In genomic region chr4:176635372-176636261, GRCh38 we compare ENCODE assay signal across 11 cellular contexts.
DNase-seq lines count a peak whose midpoint lies in the region; ATAC-seq, FAIRE-seq and TF ChIP-seq lines count a peak whose summit lies in the region.
"Had no signal": no experiment of that assay in that cellular context is flagged by ENCODE, and none has a peak within 500 bp of the region (broad histone marks: within the 10 kb centered on the region; RNA-seq: fewer than 3 reads in every experiment).

No MANE protein-coding gene starts in this region.

- ATAC-seq in heart left ventricle (peak; percentile 56 to 96 (median 71)), Right ventricle myocardium superior (ENCODE audit: poor library complexity) (no peak), HG03175 (IDR thresholded peaks at IDR 0.05; ENCODE audit: unreplicated experiment) (no peak)
- ATAC-seq: stimulated activated effector memory CD8-positive, alpha-beta T cell treated with anti-CD3 and anti-CD28 coated beads, Interleukin-12 subunit alpha, Interleukin-12 subunit beta, amount 100 ng/mL, for 72 hours had no signal

- no peaks in the 10 kb centered on the region for H3K36me3 ChIP-seq in heart left ventricle
- no peaks in the 10 kb centered on the region for H3K36me3 ChIP-seq in skeletal muscle satellite cell (ENCODE audit: insufficient read depth, low read length)
- no peaks in the 10 kb centered on the region for H3K36me3 ChIP-seq in thyroid gland

- TF ChIP-seq POLR2A in heart left ventricle (IDR thresholded peaks at IDR 0.05) (no peak), thyroid gland (IDR thresholded peaks at IDR 0.05) (no peak)

- peaks cover 0 to 16% (median 2%) of the 10 kb centered on the region in 12 donors for H3K4me1 ChIP-seq in heart left ventricle
- H3K4me1 ChIP-seq in skeletal muscle satellite cell (ENCODE audit: control insufficient read depth, insufficient read depth, low read length) = peaks cover 22% of the 10 kb centered on the region
- H3K4me1 ChIP-seq in thyroid gland = no peaks in the 10 kb centered on the region

- H3K27me3 ChIP-seq in heart left ventricle = no peaks in the 10 kb centered on the region
- no peaks in the 10 kb centered on the region for H3K27me3 ChIP-seq in skeletal muscle satellite cell (ENCODE audit: control insufficient read depth, insufficient read depth, low read length)
- no peaks in the 10 kb centered on the region for H3K27me3 ChIP-seq in thyroid gland

- TF ChIP-seq CTCF in heart left ventricle (IDR thresholded peaks at IDR 0.05) = peak in 1 of 12 donors; percentile 21
- peak; percentile 10 for TF ChIP-seq CTCF in fibroblast of pulmonary artery (IDR thresholded peaks at IDR 0.05; ENCODE audit: low read length, missing control alignments)
- TF ChIP-seq CTCF in thyroid gland (IDR thresholded peaks at IDR 0.05) = no peak

- no peak for FAIRE-seq in RCC 7860 (lab: Jason Lieb, UNC)
- FAIRE-seq: frontal cortex had no signal

- peak overlapping the region; percentile 72 for H3K9ac ChIP-seq in skeletal muscle satellite cell (ENCODE audit: low read depth, low read length)

- H3K4me3 ChIP-seq in heart left ventricle (no peak overlapping the region), fibroblast of pulmonary artery (replicated peaks; ENCODE audit: low read depth, low read length) (no peak overlapping the region), skeletal muscle satellite cell (ENCODE audit: low read length) (peak overlapping the region; percentile 8), thyroid gland (replicated peaks in 1 of 3) (no peak overlapping the region)

- peak overlapping the region; percentile 43 for H3K4me2 ChIP-seq in skeletal muscle satellite cell (ENCODE audit: low read length)

- WGBS in heart left ventricle, 4 donors = 25 to 33% (median 28%) methylated on average over 8 of the region's 8 CpGs
- WGBS in thyroid gland, 2 donors = 61 to 75% methylated on average over 8 of the region's 8 CpGs

- H3K9me3 ChIP-seq in heart left ventricle (peaks cover 0 to 3% (median 0%) of the 10 kb centered on the region in 12 donors), skeletal muscle satellite cell (replicated peaks; ENCODE audit: low read length) (no peaks in the 10 kb centered on the region), thyroid gland (no peaks in the 10 kb centered on the region)

- intact Hi-C loops in heart left ventricle (cut with DNase I) (loop anchor here in 1 of 10 donors (5.0 kb wide), 1 partner anchor 157 kb away; the partner anchor contains the start of gene VEGFC), Right ventricle myocardium superior (cut with DNase I) (no loop called here), thyroid gland (cut with DNase I) (no loop called here)

- H3K27ac ChIP-seq in heart left ventricle = peak overlapping the region in 8 of 12 donors; percentile 31 to 78 (median 64)
- H3K27ac ChIP-seq in thyroid gland = no peak overlapping the region

- DNase-seq in heart left ventricle (peak in 2 of 5 donors; percentile 32 to 33), Right ventricle myocardium superior (no peak), RCC 7860 (ENCODE audit: low spot score) (peak; percentile 53), fibroblast of pulmonary artery (ENCODE audit: low read depth) (peak; percentile 94), GF-D8 (lab: John Stamatoyannopoulos, UW) (no peak), thyroid gland (no peak)
- DNase-seq: NCI-H2107 had no signal

Comparison
In these comparisons a context has a peak if more than half of its experiments do, and no peak if none do; other contexts are left out.
1. ATAC-seq: peak in heart left ventricle (4 of 4); none in Right ventricle myocardium superior (single experiment) and HG03175 (single experiment).
2. DNase-seq: peak in RCC 7860 (single experiment) and fibroblast of pulmonary artery (single experiment); none in Right ventricle myocardium superior (single experiment), GF-D8 (single experiment) and thyroid gland (0 of 2).
3. H3K27ac ChIP-seq: peak in heart left ventricle (8 of 12); none in thyroid gland (0 of 3).